8 cellular contexts compared by ENCODE assay signal in genomic region chr17:76539631-76540271, GRCh38. TPM values are rescaled to one million over a fixed set of nuclear protein-coding genes. Genes with fewer than 3 reads are reported as not detected.
DNase-seq lines count a peak whose midpoint lies in the region; ATAC-seq and TF ChIP-seq lines count a peak whose summit lies in the region.

Gene PRCD (plus strand): TSS chr17:76540044. CDS start chr17:76540142, 98 bp downstream.

- H3K4me1 ChIP-seq in CD4-positive, alpha-beta memory T cell (ENCODE audit: insufficient read depth, low read length), result no peaks in the 10 kb centered on the region
- H3K4me1 ChIP-seq in RWPE2 (ENCODE audit: insufficient read depth, poor library complexity, severe bottlenecking) (peaks cover 16% of the 10 kb centered on the region), trophoblast cell (ENCODE audit: control insufficient read depth in 1 of 2, insufficient read depth in 2 of 2, low read length in 2 of 2) (peaks cover 26 to 38% of the 10 kb centered on the region in 2 experiments)

- H3K27me3 ChIP-seq in CD4-positive, alpha-beta memory T cell (ENCODE audit: insufficient read depth, low read length), result peaks cover 9% of the 10 kb centered on the region
- no peaks in the 10 kb centered on the region for H3K27me3 ChIP-seq in RWPE2 (ENCODE audit: insufficient read depth, poor library complexity, severe bottlenecking)
- peaks cover 33% of the 10 kb centered on the region for H3K27me3 ChIP-seq in trophoblast cell (ENCODE audit: insufficient read depth, low read length)

- H3K36me3 Mint-ChIP-seq in CD4-positive, alpha-beta memory T cell, result no peaks in the 10 kb centered on the region
- no peaks in the 10 kb centered on the region for H3K36me3 Mint-ChIP-seq in activated CD8-positive, alpha-beta T cell treated with anti-CD3 and anti-CD28 coated beads for 36 hours (ENCODE audit: low read depth)

- no peak within 1 kb of the TSS for H3K14ac ChIP-seq in trophoblast cell (ENCODE audit: low read length)

- H3K36me3 ChIP-seq in CD4-positive, alpha-beta memory T cell (ENCODE audit: insufficient read depth, low read length), result no peaks in the 10 kb centered on the region
- H3K36me3 ChIP-seq in RWPE2 (ENCODE audit: low read depth) (no peaks in the 10 kb centered on the region), trophoblast cell (ENCODE audit: control insufficient read depth in 1 of 2, insufficient read depth in 2 of 2, low read length in 2 of 2) (no peaks in the 10 kb centered on the region)

- H2BK120ac ChIP-seq in trophoblast cell (ENCODE audit: insufficient read depth, low read length, poor library complexity), result no peak within 1 kb of the TSS

- H3K4me3 Mint-ChIP-seq in CD4-positive, alpha-beta memory T cell, result peak within 1 kb of the TSS in 7 of 8 donors; percentile 26 to 79 (median 45)
- no peak within 1 kb of the TSS for H3K4me3 Mint-ChIP-seq in activated CD8-positive, alpha-beta T cell treated with anti-CD3 and anti-CD28 coated beads for 36 hours

- intact Hi-C loops in CD4-positive, alpha-beta memory T cell (cut with micrococcal nuclease), result no loop called here
- intact Hi-C loops in activated CD8-positive, alpha-beta T cell treated with anti-CD3 and anti-CD28 coated beads for 36 hours (cut with micrococcal nuclease), result no loop called here

- H4K12ac ChIP-seq in trophoblast cell (ENCODE audit: low read depth, low read length), result no peak within 1 kb of the TSS

- peak within 1 kb of the TSS; percentile 3 for H4K8ac ChIP-seq in trophoblast cell (ENCODE audit: low read depth, low read length)

- no peak within 1 kb of the TSS for H2BK5ac ChIP-seq in trophoblast cell (ENCODE audit: low read depth, low read length, poor library complexity)

- H3K9me3 ChIP-seq in CD4-positive, alpha-beta memory T cell (ENCODE audit: control insufficient read depth in 1 of 2, low read length in 2 of 2), result no peaks in the 10 kb centered on the region
- H3K9me3 ChIP-seq in RWPE2 (ENCODE audit: severe bottlenecking) (no peaks in the 10 kb centered on the region), trophoblast cell (ENCODE audit: insufficient read depth, low read depth, low read length) (peaks cover 2% of the 10 kb centered on the region)

- H2AFZ ChIP-seq in trophoblast cell (ENCODE audit: insufficient read depth, low read length, poor library complexity), result no peak within 1 kb of the TSS

- no peak within 1 kb of the TSS for H2BK12ac ChIP-seq in trophoblast cell (ENCODE audit: low read length)

- peak within 1 kb of the TSS; percentile 69 for H3K4me2 ChIP-seq in trophoblast cell (ENCODE audit: low read length)

- H3K23ac ChIP-seq in trophoblast cell (ENCODE audit: low read length), result no peak within 1 kb of the TSS

- H3K27ac Mint-ChIP-seq in CD4-positive, alpha-beta memory T cell, result peak within 1 kb of the TSS in 4 of 7 donors; percentile 7 to 57 (median 41)
- H3K27ac Mint-ChIP-seq in activated CD8-positive, alpha-beta T cell treated with anti-CD3 and anti-CD28 coated beads for 36 hours, result no peak within 1 kb of the TSS

- no peak within 1 kb of the TSS for H2AK5ac ChIP-seq in trophoblast cell (ENCODE audit: low read length)

- no peak within 1 kb of the TSS for H3K9ac ChIP-seq in trophoblast cell (ENCODE audit: low read length)

- H4K91ac ChIP-seq in trophoblast cell (ENCODE audit: low read depth, low read length), result no peak within 1 kb of the TSS

- H3K9me3 Mint-ChIP-seq in CD4-positive, alpha-beta memory T cell, result no peaks in the 10 kb centered on the region
- H3K9me3 Mint-ChIP-seq in activated CD8-positive, alpha-beta T cell treated with anti-CD3 and anti-CD28 coated beads for 36 hours, result no peaks in the 10 kb centered on the region

- H3K79me1 ChIP-seq in trophoblast cell (ENCODE audit: low read length), result peaks cover 2% of the 10 kb centered on the region

- H3K79me2 ChIP-seq in trophoblast cell (ENCODE audit: control insufficient read depth, insufficient read depth, low read length, poor library complexity), result peaks cover 2% of the 10 kb centered on the region

- no peak within 1 kb of the TSS for H3K18ac ChIP-seq in trophoblast cell (ENCODE audit: low read length)

- POLR2A ChIA-PET in CD4-positive, alpha-beta memory T cell (lab: Charles Lee; ENCODE audit: partially characterized antibody), result interaction anchor here (0.9 kb wide), 1 partner anchor 132 kb away, joined by 3 read pairs; no protein-coding TSS in a partner anchor
- POLR2A ChIA-PET in activated CD8-positive, alpha-beta T cell treated with anti-CD3 and anti-CD28 coated beads for 36 hours (lab: Charles Lee), result interaction anchor here (0.9 to 1.2 kb wide), 2 partner anchors 17 to 25 kb away, joined by 3 to 4 read pairs; no protein-coding TSS in a partner anchor

- H3K4ac ChIP-seq in trophoblast cell (ENCODE audit: low read depth, low read length), result no peak within 1 kb of the TSS

- H3K4me1 Mint-ChIP-seq in CD4-positive, alpha-beta memory T cell, result peaks cover 1 to 9% (median 3%) of the 10 kb centered on the region in 4 donors
- peaks cover 8% of the 10 kb centered on the region for H3K4me1 Mint-ChIP-seq in activated CD8-positive, alpha-beta T cell treated with anti-CD3 and anti-CD28 coated beads for 36 hours (ENCODE audit: low read depth)

- no peak within 1 kb of the TSS for H3K27ac ChIP-seq in CD4-positive, alpha-beta memory T cell (ENCODE audit: low read depth, low read length)
- H3K27ac ChIP-seq in RWPE2 (ENCODE audit: poor library complexity, severe bottlenecking), result peak within 1 kb of the TSS; percentile 51
- H3K27ac ChIP-seq in trophoblast cell (ENCODE audit: low read depth, low read length), result no peak within 1 kb of the TSS

- ATAC-seq in RWPE2 (ENCODE audit: low read depth) (no peak), GM19455 (IDR thresholded peaks at IDR 0.05; ENCODE audit: unreplicated experiment) (no peak), GM21360 (IDR thresholded peaks at IDR 0.05; ENCODE audit: unreplicated experiment) (no peak)
- ATAC-seq in activated CD8-positive, alpha-beta T cell treated with anti-CD3 and anti-CD28 coated beads for 36 hours, result no peak

- peaks cover 33 to 34% of the 10 kb centered on the region in 2 donors for H3K27me3 Mint-ChIP-seq in CD4-positive, alpha-beta memory T cell
- H3K27me3 Mint-ChIP-seq in activated CD8-positive, alpha-beta T cell treated with anti-CD3 and anti-CD28 coated beads for 36 hours, result peaks cover 26% of the 10 kb centered on the region

- no peak within 1 kb of the TSS for H3K4me3 ChIP-seq in CD4-positive, alpha-beta memory T cell (ENCODE audit: low read length in 2 of 2)
- no peak within 1 kb of the TSS for H3K4me3 ChIP-seq in RWPE2 (ENCODE audit: severe bottlenecking)
- H3K4me3 ChIP-seq in fibroblast of the aortic adventitia (ENCODE audit: low read depth, low read length), result peak within 1 kb of the TSS; percentile 60
- no peak within 1 kb of the TSS for H3K4me3 ChIP-seq in trophoblast cell (ENCODE audit: low read depth, low read length)

- TF ChIP-seq CTCF in RWPE2 (IDR thresholded peaks at IDR 0.05; ENCODE audit: poor library complexity, severe bottlenecking), result no peak
- no peak for TF ChIP-seq CTCF in fibroblast of the aortic adventitia (IDR thresholded peaks at IDR 0.05; ENCODE audit: insufficient read depth, low read length)
- no peak for TF ChIP-seq CTCF in activated CD8-positive, alpha-beta T cell treated with anti-CD3 and anti-CD28 coated beads for 36 hours (IDR thresholded peaks at IDR 0.05)

- peak in 1 of 5 donors; percentile 13 for DNase-seq in CD4-positive, alpha-beta memory T cell
- DNase-seq in RWPE2 (ENCODE audit: low spot score) (no peak), fibroblast of the aortic adventitia (ENCODE audit: low read depth) (no peak), trophoblast cell (no peak), amygdala (lab: John Stamatoyannopoulos, UW) (no peak)
- DNase-seq in activated CD8-positive, alpha-beta T cell treated with anti-CD3 and anti-CD28 coated beads for 36 hours, result no peak

- CTCF ChIA-PET in CD4-positive, alpha-beta memory T cell (lab: Charles Lee; ENCODE audit: partially characterized antibody), result interaction anchor here (3.1 kb wide), 1 partner anchor 16 kb away, joined by 13 read pairs; no protein-coding TSS in a partner anchor
- CTCF ChIA-PET in activated CD8-positive, alpha-beta T cell treated with anti-CD3 and anti-CD28 coated beads for 36 hours (lab: Charles Lee), result interaction anchor here (0.6 to 3.7 kb wide), 6 partner anchors 9 to 141 kb away, joined by 3 to 19 read pairs (median 4); no protein-coding TSS in a partner anchor

- no CpG with 5 or more reads among the region's 22 CpGs for WGBS in trophoblast cell (ENCODE audit: extremely low coverage, insufficient coverage, insufficient read length)

RNA-seq across cellular contexts. Expression of gene PRCD, which starts in this region (rescaled TPM):
- total RNA-seq in CD4-positive, alpha-beta memory T cell, result not detected
- not detected for polyA plus RNA-seq in CD4-positive, alpha-beta memory T cell
- total RNA-seq in fibroblast of the aortic adventitia (ENCODE audit: low replicate concordance), result 4.2 and 9.4 TPM in 2 replicates
- polyA plus RNA-seq in trophoblast cell (2013), result 0.23 and 0.50 TPM in 2 replicates
- not detected for total RNA-seq in activated CD8-positive, alpha-beta T cell treated with anti-CD3 and anti-CD28 coated beads for 36 hours
